Comparison of ENCODE assay signal across 2 cellular contexts in genomic region chr4:131609039-131609438, GRCh38.
A peak's percentile ranks its signal among the peaks of the same experiment; 100 is the strongest.
TF ChIP-seq lines count a peak whose summit lies in the region.

No MANE protein-coding gene starts in this region.

TF ChIP-seq in SK-N-SH, 30 proteins besides CTCF, POLR2A, EP300 and RAD21 (continued from another document):
- TF ChIP-seq TCF12 (IDR thresholded peaks at IDR 0.05): peak; percentile 50
- 0 out of 2 replicates have a peak, but pooled peaks have one; percentile 19 for TF ChIP-seq JUND (IDR thresholded peaks at IDR 0.05)
TF ChIP-seq in SK-N-SH: peak in this region for 3.

TF ChIP-seq in SK-N-SH treated with all-trans-retinoic acid at 6 μM for 48 hours, 23 proteins besides CTCF, POLR2A, EP300 and RAD21 (continued from another document):
- TF ChIP-seq, protein P1, sequence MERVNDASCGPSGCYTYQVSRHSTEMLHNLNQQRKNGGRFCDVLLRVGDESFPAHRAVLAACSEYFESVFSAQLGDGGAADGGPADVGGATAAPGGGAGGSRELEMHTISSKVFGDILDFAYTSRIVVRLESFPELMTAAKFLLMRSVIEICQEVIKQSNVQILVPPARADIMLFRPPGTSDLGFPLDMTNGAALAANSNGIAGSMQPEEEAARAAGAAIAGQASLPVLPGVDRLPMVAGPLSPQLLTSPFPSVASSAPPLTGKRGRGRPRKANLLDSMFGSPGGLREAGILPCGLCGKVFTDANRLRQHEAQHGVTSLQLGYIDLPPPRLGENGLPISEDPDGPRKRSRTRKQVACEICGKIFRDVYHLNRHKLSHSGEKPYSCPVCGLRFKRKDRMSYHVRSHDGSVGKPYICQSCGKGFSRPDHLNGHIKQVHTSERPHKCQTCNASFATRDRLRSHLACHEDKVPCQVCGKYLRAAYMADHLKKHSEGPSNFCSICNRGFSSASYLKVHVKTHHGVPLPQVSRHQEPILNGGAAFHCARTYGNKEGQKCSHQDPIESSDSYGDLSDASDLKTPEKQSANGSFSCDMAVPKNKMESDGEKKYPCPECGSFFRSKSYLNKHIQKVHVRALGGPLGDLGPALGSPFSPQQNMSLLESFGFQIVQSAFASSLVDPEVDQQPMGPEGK (CRISPR knock-in tag; IDR thresholded peaks at IDR 0.05; ENCODE audit: borderline replicate concordance): no peak
- TF ChIP-seq CSDC2 (CRISPR knock-in tag; IDR thresholded peaks at IDR 0.05): no peak
- TF ChIP-seq ZNF8 (CRISPR knock-in tag; IDR thresholded peaks at IDR 0.05): no peak
- no peak for TF ChIP-seq SNAI2 (CRISPR knock-in tag; IDR thresholded peaks at IDR 0.05)
- no peak for TF ChIP-seq RARB (CRISPR knock-in tag; IDR thresholded peaks at IDR 0.05)
- no peak for TF ChIP-seq TCF4 (CRISPR knock-in tag; IDR thresholded peaks at IDR 0.05; ENCODE audit: borderline replicate concordance)
- no peak for TF ChIP-seq ESRRG (CRISPR knock-in tag; IDR thresholded peaks at IDR 0.05)
- TF ChIP-seq, protein P2, sequence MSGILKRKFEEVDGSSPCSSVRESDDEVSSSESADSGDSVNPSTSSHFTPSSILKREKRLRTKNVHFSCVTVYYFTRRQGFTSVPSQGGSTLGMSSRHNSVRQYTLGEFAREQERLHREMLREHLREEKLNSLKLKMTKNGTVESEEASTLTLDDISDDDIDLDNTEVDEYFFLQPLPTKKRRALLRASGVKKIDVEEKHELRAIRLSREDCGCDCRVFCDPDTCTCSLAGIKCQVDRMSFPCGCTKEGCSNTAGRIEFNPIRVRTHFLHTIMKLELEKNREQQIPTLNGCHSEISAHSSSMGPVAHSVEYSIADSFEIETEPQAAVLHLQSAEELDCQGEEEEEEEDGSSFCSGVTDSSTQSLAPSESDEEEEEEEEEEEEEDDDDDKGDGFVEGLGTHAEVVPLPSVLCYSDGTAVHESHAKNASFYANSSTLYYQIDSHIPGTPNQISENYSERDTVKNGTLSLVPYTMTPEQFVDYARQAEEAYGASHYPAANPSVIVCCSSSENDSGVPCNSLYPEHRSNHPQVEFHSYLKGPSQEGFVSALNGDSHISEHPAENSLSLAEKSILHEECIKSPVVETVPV (CRISPR knock-in tag; IDR thresholded peaks at IDR 0.05): no peak
- TF ChIP-seq ZC3H10 (CRISPR knock-in tag; IDR thresholded peaks at IDR 0.05): no peak
- no peak for TF ChIP-seq ZNF70 (CRISPR knock-in tag; IDR thresholded peaks at IDR 0.05)
- TF ChIP-seq, protein P3, sequence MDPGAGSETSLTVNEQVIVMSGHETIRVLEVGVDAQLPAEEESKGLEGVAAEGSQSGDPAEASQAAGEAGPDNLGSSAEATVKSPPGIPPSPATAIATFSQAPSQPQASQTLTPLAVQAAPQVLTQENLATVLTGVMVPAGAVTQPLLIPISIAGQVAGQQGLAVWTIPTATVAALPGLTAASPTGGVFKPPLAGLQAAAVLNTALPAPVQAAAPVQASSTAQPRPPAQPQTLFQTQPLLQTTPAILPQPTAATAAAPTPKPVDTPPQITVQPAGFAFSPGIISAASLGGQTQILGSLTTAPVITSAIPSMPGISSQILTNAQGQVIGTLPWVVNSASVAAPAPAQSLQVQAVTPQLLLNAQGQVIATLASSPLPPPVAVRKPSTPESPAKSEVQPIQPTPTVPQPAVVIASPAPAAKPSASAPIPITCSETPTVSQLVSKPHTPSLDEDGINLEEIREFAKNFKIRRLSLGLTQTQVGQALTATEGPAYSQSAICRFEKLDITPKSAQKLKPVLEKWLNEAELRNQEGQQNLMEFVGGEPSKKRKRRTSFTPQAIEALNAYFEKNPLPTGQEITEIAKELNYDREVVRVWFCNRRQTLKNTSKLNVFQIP (CRISPR knock-in tag; IDR thresholded peaks at IDR 0.05; ENCODE audit: borderline replicate concordance, low read depth): no peak
- TF ChIP-seq PPARA (CRISPR knock-in tag; IDR thresholded peaks at IDR 0.05; ENCODE audit: borderline replicate concordance): no peak
- TF ChIP-seq, protein P4, sequence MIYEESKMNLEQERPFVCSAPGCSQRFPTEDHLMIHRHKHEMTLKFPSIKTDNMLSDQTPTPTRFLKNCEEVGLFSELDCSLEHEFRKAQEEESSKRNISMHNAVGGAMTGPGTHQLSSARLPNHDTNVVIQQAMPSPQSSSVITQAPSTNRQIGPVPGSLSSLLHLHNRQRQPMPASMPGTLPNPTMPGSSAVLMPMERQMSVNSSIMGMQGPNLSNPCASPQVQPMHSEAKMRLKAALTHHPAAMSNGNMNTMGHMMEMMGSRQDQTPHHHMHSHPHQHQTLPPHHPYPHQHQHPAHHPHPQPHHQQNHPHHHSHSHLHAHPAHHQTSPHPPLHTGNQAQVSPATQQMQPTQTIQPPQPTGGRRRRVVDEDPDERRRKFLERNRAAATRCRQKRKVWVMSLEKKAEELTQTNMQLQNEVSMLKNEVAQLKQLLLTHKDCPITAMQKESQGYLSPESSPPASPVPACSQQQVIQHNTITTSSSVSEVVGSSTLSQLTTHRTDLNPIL (CRISPR knock-in tag; IDR thresholded peaks at IDR 0.05; ENCODE audit: low read depth): no peak
